Comparison of ENCODE assay signal across 23 cellular contexts in genomic region chr5:111548312-111548930, GRCh38.
"Had no signal": no experiment of that assay in that cellular context is flagged by ENCODE, and none has a peak within 500 bp of the region (broad histone marks: within the 10 kb centered on the region; RNA-seq: fewer than 3 reads in every experiment).

No MANE protein-coding gene starts in this region.

- H3K27me3 ChIP-seq: brain microvascular endothelial cell, esophagus muscularis mucosa, gastroesophageal sphincter, heart left ventricle, ovary, stomach, upper lobe of left lung had no signal

- H3K36me3 Mint-ChIP-seq: activated naive CD8-positive, alpha-beta T cell treated with anti-CD3 and anti-CD28 coated beads, Interleukin-2, amount 10 ng/mL, durations not matched to agents 7 days and 5 days; memory B cell; naive thymus-derived CD4-positive, alpha-beta T cell; stimulated activated effector memory CD8-positive, alpha-beta T cell treated with anti-CD3 and anti-CD28 coated beads, Interleukin-12 subunit alpha, Interleukin-12 subunit beta, amount 100 ng/mL, for 72 hours had no signal

- H3K9me3 ChIP-seq: esophagus muscularis mucosa, gastroesophageal sphincter, heart left ventricle, ovary, stomach, upper lobe of left lung had no signal

- H3K4me2 ChIP-seq: smooth muscle cell had no signal

- H3K27ac ChIP-seq: brain microvascular endothelial cell, esophagus muscularis mucosa, gastroesophageal sphincter, heart left ventricle, ovary, stomach, upper lobe of left lung had no signal

- H3K27ac Mint-ChIP-seq: activated CD8-positive, alpha-beta T cell treated with anti-CD3 and anti-CD28 coated beads for 36 hours; activated naive CD8-positive, alpha-beta T cell treated with anti-CD3 and anti-CD28 coated beads, Interleukin-2, amount 10 ng/mL, durations not matched to agents 7 days and 5 days; activated T-helper 2 cell treated with anti-CD3 and anti-CD28 coated beads, Interferon-gamma antibody, Interleukin-2, Interleukin-4, amounts not matched to agents 10 μg/mL and 5 μg/mL and 100 μg/mL, durations not matched to agents 14 hours and 24 hours and 36 hours; memory B cell; naive thymus-derived CD4-positive, alpha-beta T cell; stimulated activated effector memory CD8-positive, alpha-beta T cell treated with anti-CD3 and anti-CD28 coated beads, Interleukin-12 subunit alpha, Interleukin-12 subunit beta, amount 100 ng/mL, for 72 hours had no signal

- H3K36me3 ChIP-seq: brain microvascular endothelial cell, esophagus muscularis mucosa, gastroesophageal sphincter, heart left ventricle, ovary, stomach, upper lobe of left lung had no signal

- DNase-seq: activated CD4-positive, alpha-beta T cell treated with anti-CD3 and anti-CD28 coated beads for 48 hours; activated CD4-positive, CD25-positive, alpha-beta regulatory T cell; activated CD8-positive, alpha-beta T cell treated with anti-CD3 and anti-CD28 coated beads for 36 hours; activated naive CD4-positive, alpha-beta T cell treated with Interleukin-2 at 50 U/mL for 16 hours; activated naive CD8-positive, alpha-beta T cell treated with anti-CD3 and anti-CD28 coated beads, Interleukin-2, amount 10 ng/mL, durations not matched to agents 7 days and 5 days; activated T-cell treated with anti-CD3 and anti-CD28 coated beads, Interleukin-2, amount 50 U/mL, for 1 hour; anterior cingulate cortex; brain microvascular endothelial cell; cortex of kidney; naive thymus-derived CD4-positive, alpha-beta T cell; ovary; stimulated activated CD4-positive, alpha-beta T cell treated with anti-CD3 and anti-CD28 coated beads, Interleukin-4, amount 100 ng/mL, for 24 hours; T-helper 1 cell; T-helper 9 cell; upper lobe of left lung had no signal

- H3K4me3 Mint-ChIP-seq: activated CD8-positive, alpha-beta T cell treated with anti-CD3 and anti-CD28 coated beads for 36 hours; activated naive CD8-positive, alpha-beta T cell treated with anti-CD3 and anti-CD28 coated beads, Interleukin-2, amount 10 ng/mL, durations not matched to agents 7 days and 5 days; memory B cell; naive thymus-derived CD4-positive, alpha-beta T cell; stimulated activated effector memory CD8-positive, alpha-beta T cell treated with anti-CD3 and anti-CD28 coated beads, Interleukin-12 subunit alpha, Interleukin-12 subunit beta, amount 100 ng/mL, for 72 hours had no signal

- H3K4me3 ChIP-seq: esophagus muscularis mucosa, gastroesophageal sphincter, heart left ventricle, ovary, smooth muscle cell, stomach, upper lobe of left lung had no signal

- H3K9me3 Mint-ChIP-seq: activated CD8-positive, alpha-beta T cell treated with anti-CD3 and anti-CD28 coated beads for 36 hours; activated naive CD8-positive, alpha-beta T cell treated with anti-CD3 and anti-CD28 coated beads, Interleukin-2, amount 10 ng/mL, durations not matched to agents 7 days and 5 days; activated T-helper 2 cell treated with anti-CD3 and anti-CD28 coated beads, Interferon-gamma antibody, Interleukin-2, Interleukin-4, amounts not matched to agents 10 μg/mL and 5 μg/mL and 100 μg/mL, durations not matched to agents 14 hours and 24 hours and 36 hours; memory B cell; naive thymus-derived CD4-positive, alpha-beta T cell; stimulated activated effector memory CD8-positive, alpha-beta T cell treated with anti-CD3 and anti-CD28 coated beads, Interleukin-12 subunit alpha, Interleukin-12 subunit beta, amount 100 ng/mL, for 72 hours had no signal

- H3K27me3 Mint-ChIP-seq: activated CD8-positive, alpha-beta T cell treated with anti-CD3 and anti-CD28 coated beads for 36 hours had no signal
